31 cellular contexts compared by ENCODE assay signal in genomic region chr2:975095-975494, GRCh38. TPM values are rescaled to one million over a fixed set of nuclear protein-coding genes. Genes with fewer than 3 reads are reported as not detected.
DNase-seq lines count a peak whose midpoint lies in the region; ATAC-seq, FAIRE-seq and TF ChIP-seq lines count a peak whose summit lies in the region.
"Had no signal": no experiment of that assay in that cellular context is flagged by ENCODE, and none has a peak within 500 bp of the region (broad histone marks: within the 10 kb centered on the region; RNA-seq: fewer than 3 reads in every experiment).

No MANE protein-coding gene starts in this region.

- no peak for ATAC-seq in activated T-cell treated with anti-CD3 and anti-CD28 coated beads, Interleukin-2, amount 50 U/mL, for 72 hours (replicated peaks in 1 of 2)
- no peak for ATAC-seq in GM21515 (IDR thresholded peaks at IDR 0.05; ENCODE audit: unreplicated experiment)
- ATAC-seq: psoas muscle, Right ventricle myocardium inferior, SK-N-SH treated with all-trans-retinoic acid at 6 μM for 48 hours, upper lobe of right lung had no signal

- H3K9ac ChIP-seq in SK-N-MC (ENCODE audit: insufficient read length): no peak overlapping the region
- peak overlapping the region; percentile 65 for H3K9ac ChIP-seq in trophoblast cell (ENCODE audit: low read length)

- H3K9me3 Mint-ChIP-seq in activated T-cell treated with anti-CD3 and anti-CD28 coated beads, Interleukin-2, amount 50 U/mL, for 72 hours: peaks cover 11% of the 10 kb centered on the region in 2 donors
- H3K9me3 Mint-ChIP-seq: endodermal cell had no signal

- no peak overlapping the region for H4K8ac ChIP-seq in trophoblast cell (ENCODE audit: low read depth, low read length)

- H2BK12ac ChIP-seq in trophoblast cell (ENCODE audit: low read length): no peak overlapping the region

- TF ChIP-seq CTCF in bronchial epithelial cell (IDR thresholded peaks at IDR 0.05; ENCODE audit: insufficient read depth, low read length, severe bottlenecking): no peak
- TF ChIP-seq CTCF in foreskin fibroblast (IDR thresholded peaks at IDR 0.05; ENCODE audit: low read depth, low read length): no peak

- H3K4me1 ChIP-seq in trophoblast cell (ENCODE audit: control insufficient read depth in 1 of 2, insufficient read depth in 2 of 2, low read length in 2 of 2): no peaks in the 10 kb centered on the region
- H3K4me1 ChIP-seq: adrenal gland, psoas muscle, sigmoid colon had no signal

- peaks cover 52% of the 10 kb centered on the region for H3K4me1 Mint-ChIP-seq in activated T-cell treated with anti-CD3 and anti-CD28 coated beads, Interleukin-2, amount 50 U/mL, for 72 hours (ENCODE audit: low read depth)

- no peak overlapping the region for H3K14ac ChIP-seq in trophoblast cell (ENCODE audit: low read length)

- H3K27ac ChIP-seq in SK-N-MC: peak overlapping the region; percentile 37; the same call in 1 of the 2 replicates
- no peak overlapping the region for H3K27ac ChIP-seq in trophoblast cell (ENCODE audit: low read depth, low read length)
- H3K27ac ChIP-seq: adrenal gland, left ventricle myocardium inferior, PC-9, psoas muscle, sigmoid colon, upper lobe of right lung had no signal

- H2BK5ac ChIP-seq in trophoblast cell (ENCODE audit: low read depth, low read length, poor library complexity): no peak overlapping the region

- H3K27ac Mint-ChIP-seq in activated T-cell treated with anti-CD3 and anti-CD28 coated beads, Interleukin-2, amount 50 U/mL, for 72 hours: no peak overlapping the region
- H3K27ac Mint-ChIP-seq: endodermal cell had no signal

- FAIRE-seq in bronchial epithelial cell (lab: Jason Lieb, UNC): peak; percentile 93
- FAIRE-seq: GM12892, H54, keratinocyte had no signal

- H2AFZ ChIP-seq in trophoblast cell (ENCODE audit: insufficient read depth, low read length, poor library complexity): no peak overlapping the region
- H2AFZ ChIP-seq: PC-9 had no signal

- H3K4me3 Mint-ChIP-seq in activated T-cell treated with anti-CD3 and anti-CD28 coated beads, Interleukin-2, amount 50 U/mL, for 72 hours: peak overlapping the region; percentile 30 to 74
- H3K4me3 Mint-ChIP-seq: endodermal cell had no signal

- no peak overlapping the region for H3K4ac ChIP-seq in trophoblast cell (ENCODE audit: low read depth, low read length)

- H2BK120ac ChIP-seq in trophoblast cell (ENCODE audit: insufficient read depth, low read length, poor library complexity): no peak overlapping the region

- H3K9me3 ChIP-seq in SK-N-MC (ENCODE audit: low read depth, low read length) (no peaks in the 10 kb centered on the region), trophoblast cell (ENCODE audit: insufficient read depth, low read depth, low read length) (no peaks in the 10 kb centered on the region)
- H3K9me3 ChIP-seq: adrenal gland, left ventricle myocardium inferior, psoas muscle, sigmoid colon, upper lobe of right lung had no signal

- no peak for DNase-seq in activated T-cell treated with anti-CD3 and anti-CD28 coated beads, Interleukin-2, amount 50 U/mL, for 72 hours
- no peak for DNase-seq in activated T-cell treated with anti-CD3 and anti-CD28 coated beads, Interleukin-2, amount 50 U/mL, for 48 hours
- DNase-seq in SK-N-MC (ENCODE audit: low read depth, low spot score): no peak
- DNase-seq in bronchial epithelial cell (ENCODE audit: low read depth): no peak
- no peak for DNase-seq in trophoblast cell
- no peak for DNase-seq in LoVo (ENCODE audit: low spot score)
- DNase-seq in foreskin fibroblast: no peak
- DNase-seq: 8988T; activated CD8-positive, alpha-beta memory T cell treated with anti-CD3 and anti-CD28 coated beads for 24 hours; activated gamma-delta T cell; CD4-positive, CD25-positive, alpha-beta regulatory T cell; dermis blood vessel endothelial cell; EL; endodermal cell; KG1; left ventricle myocardium inferior; mesenchymal stem cell; MM.1S; NCI-H526 treated with DMSO at 0.1 percent for 48 hours; PC-9; psoas muscle; sigmoid colon; stimulated activated CD4-positive, alpha-beta T cell treated with anti-CD3 and anti-CD28 coated beads, Interleukin-4, amount 100 ng/mL, for 1 hour; upper lobe of right lung had no signal

- H3K27me3 ChIP-seq in bronchial epithelial cell (ENCODE audit: control insufficient read depth, insufficient read depth, low read length) (no peaks in the 10 kb centered on the region), trophoblast cell (ENCODE audit: insufficient read depth, low read length) (no peaks in the 10 kb centered on the region)
- H3K27me3 ChIP-seq: adrenal gland, upper lobe of right lung had no signal

- no peak overlapping the region for H2AK5ac ChIP-seq in trophoblast cell (ENCODE audit: low read length)

- peak overlapping the region; percentile 43 for H3K4me3 ChIP-seq in SK-N-MC
- no peak overlapping the region for H3K4me3 ChIP-seq in bronchial epithelial cell (ENCODE audit: low read depth, low read length)
- H3K4me3 ChIP-seq in trophoblast cell (ENCODE audit: low read depth, low read length): peak overlapping the region; percentile 45
- H3K4me3 ChIP-seq in foreskin fibroblast (ENCODE audit: low read depth in 1 of 2, low read length in 2 of 2): no peak overlapping the region
- H3K4me3 ChIP-seq: adrenal gland, left ventricle myocardium inferior, PC-9, psoas muscle, sigmoid colon, upper lobe of right lung had no signal

- no peak overlapping the region for H4K91ac ChIP-seq in trophoblast cell (ENCODE audit: low read depth, low read length)

- H3K23ac ChIP-seq in trophoblast cell (ENCODE audit: low read length): peak overlapping the region; percentile 96

- no peak overlapping the region for H3K18ac ChIP-seq in trophoblast cell (ENCODE audit: low read length)

- no peaks in the 10 kb centered on the region for H3K79me2 ChIP-seq in trophoblast cell (ENCODE audit: control insufficient read depth, insufficient read depth, low read length, poor library complexity)

- H3K36me3 ChIP-seq in SK-N-MC (ENCODE audit: insufficient read depth, low read length): no peaks in the 10 kb centered on the region
- no peaks in the 10 kb centered on the region for H3K36me3 ChIP-seq in bronchial epithelial cell (ENCODE audit: control insufficient read depth, insufficient read depth, low read length)
- H3K36me3 ChIP-seq in trophoblast cell (ENCODE audit: control insufficient read depth in 1 of 2, insufficient read depth in 2 of 2, low read length in 2 of 2): no peaks in the 10 kb centered on the region
- H3K36me3 ChIP-seq: adrenal gland, left ventricle myocardium inferior, sigmoid colon, upper lobe of right lung had no signal

- WGBS in trophoblast cell (ENCODE audit: extremely low coverage, insufficient coverage, insufficient read length): no CpG with 5 or more reads among the region's 4 CpGs

- peaks cover 7% of the 10 kb centered on the region for H3K27me3 Mint-ChIP-seq in activated T-cell treated with anti-CD3 and anti-CD28 coated beads, Interleukin-2, amount 50 U/mL, for 72 hours (ENCODE audit: low read depth)

- no peak overlapping the region for H3K4me2 ChIP-seq in trophoblast cell (ENCODE audit: low read length)
- H3K4me2 ChIP-seq: PC-9 had no signal

- H3K79me1 ChIP-seq in trophoblast cell (ENCODE audit: low read length): no peaks in the 10 kb centered on the region

- H3K36me3 Mint-ChIP-seq in activated T-cell treated with anti-CD3 and anti-CD28 coated beads, Interleukin-2, amount 50 U/mL, for 72 hours (ENCODE audit: insufficient read depth in 2 of 2): peaks cover 11 to 20% of the 10 kb centered on the region in 2 donors
- H3K36me3 Mint-ChIP-seq: CD4-positive, CD25-positive, alpha-beta regulatory T cell had no signal

- H4K12ac ChIP-seq in trophoblast cell (ENCODE audit: low read depth, low read length): no peak overlapping the region

RNA-seq across cellular contexts. Expression of gene SNTG2, which starts 24.4 kb away (rescaled TPM):
- 1 to 10 TPM; 2.5 to 3.8 TPM for total RNA-seq in activated T-cell treated with anti-CD3 and anti-CD28 coated beads, Interleukin-2, amount 50 U/mL, for 72 hours
- total RNA-seq in bronchial epithelial cell: not detected in 2 replicates
- 0.08 and 0.11 TPM in 2 replicates for polyA plus RNA-seq in trophoblast cell (2013)
- total RNA-seq: PC-9 had no signal
- polyA plus RNA-seq: CD4-positive, CD25-positive, alpha-beta regulatory T cell; keratinocyte had no signal

Comparison
In these comparisons a context has a peak if more than half of its experiments do, and no peak if none do; other contexts are left out.
1. H3K4me3 ChIP-seq: peak in SK-N-MC (single experiment) and trophoblast cell (single experiment); none in bronchial epithelial cell (single experiment) and foreskin fibroblast (0 of 2).